ENCODE assay signal across 8 cellular contexts in the genomic region with DNA sequence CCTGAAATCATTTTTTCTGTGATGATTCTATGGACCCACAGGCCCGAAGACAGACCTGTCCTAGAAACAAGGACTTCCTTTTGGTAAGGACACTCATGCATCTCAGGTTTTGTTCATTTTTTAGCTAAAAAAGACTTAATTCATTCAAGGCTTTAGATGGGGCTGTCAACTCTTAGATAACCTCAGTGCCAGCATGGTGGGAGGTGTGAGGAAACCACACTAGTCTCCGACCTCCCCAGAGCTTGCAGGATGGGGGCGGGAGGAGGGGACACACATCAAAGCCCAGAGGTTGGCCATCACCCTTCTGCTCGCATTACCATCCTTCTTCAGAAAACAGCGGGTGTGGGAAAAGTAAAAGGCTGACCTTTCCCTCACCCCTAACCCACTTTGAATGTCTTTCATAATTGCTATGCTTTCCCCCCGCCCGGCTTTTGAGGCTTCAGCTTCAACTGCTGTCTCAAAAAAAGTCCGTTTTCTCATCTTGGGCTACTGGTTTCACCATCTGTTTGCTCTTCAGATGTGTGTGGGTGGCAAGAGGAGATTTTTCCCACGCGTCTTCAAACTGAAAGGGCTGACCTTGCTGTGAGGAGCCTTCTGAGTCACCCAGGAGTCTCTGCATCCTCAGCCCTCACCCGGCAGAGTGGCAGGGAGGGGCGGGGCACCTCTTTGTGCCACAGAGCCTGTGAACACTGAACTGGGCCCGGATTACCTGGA. TPM values are rescaled to one million over a fixed set of nuclear protein-coding genes. Genes with fewer than 3 reads are reported as not detected.
DNase-seq lines count a peak whose midpoint lies in the region; ATAC-seq and TF ChIP-seq lines count a peak whose summit lies in the region.

No MANE protein-coding gene starts in this region.

- no peak overlapping the region for H3K27ac ChIP-seq in right atrium auricular region

- peak; percentile 85 for ATAC-seq in GM21717 (IDR thresholded peaks at IDR 0.05; ENCODE audit: unreplicated experiment)

- H3K9me3 ChIP-seq in right atrium auricular region: no peaks in the 10 kb centered on the region

- no peak for TF ChIP-seq CTCF in right atrium auricular region (IDR thresholded peaks at IDR 0.05)

- peaks cover 0 to 5% of the 10 kb centered on the region in 2 donors for H3K4me1 ChIP-seq in right atrium auricular region

- peaks cover 11% of the 10 kb centered on the region for H3K36me3 ChIP-seq in right atrium auricular region

- peak overlapping the region; percentile 65 for H3K4me3 ChIP-seq in Jurkat, Clone E6-1 (ENCODE audit: low read length)
- H3K4me3 ChIP-seq in right atrium auricular region: no peak overlapping the region

- DNase-seq in EL (peak; percentile 88), fibroblast of peridontal ligament (ENCODE audit: extremely low read depth) (peak; percentile 77), NCI-H128 (lab: John Stamatoyannopoulos, UW; ENCODE audit: unreplicated experiment) (no peak), right atrium auricular region (ENCODE audit: low spot score) (no peak)
- DNase-seq in Jurkat, Clone E6-1 (ENCODE audit: low read depth, low spot score): peak; percentile 99
- DNase-seq in activated CD8-positive, alpha-beta memory T cell treated with anti-CD3 and anti-CD28 coated beads for 48 hours (ENCODE audit: low read depth in 2 of 3, low spot score in 2 of 3): peak; percentile 50 to 64 (median 52)
- peak; percentile 82 for DNase-seq in stimulated activated CD4-positive, alpha-beta T cell treated with anti-CD3 and anti-CD28 coated beads, Interleukin-2, amount 100 ng/mL, for 24 hours

- H3K27me3 ChIP-seq in right atrium auricular region: no peaks in the 10 kb centered on the region

RNA-seq across cellular contexts. Expression of a gene that starts 27.6 kb away (rescaled TPM):
- polyA plus RNA-seq in Jurkat, Clone E6-1 (2012; ENCODE audit: insufficient read depth, insufficient read length): 0.38 TPM
- total RNA-seq in right atrium auricular region: 1 to 10 TPM in 1 of 2 donors, not detected in 1; 1.2 TPM

RNA-seq across cellular contexts. Expression of a gene that starts 29.3 kb away (rescaled TPM):
- polyA plus RNA-seq in Jurkat, Clone E6-1 (2012; ENCODE audit: insufficient read depth, insufficient read length): 1.5 TPM
- total RNA-seq in right atrium auricular region: not detected

Comparison
In these comparisons a context has a peak if more than half of its experiments do, and no peak if none do; other contexts are left out.
1. DNase-seq: peak in EL (single experiment), Jurkat, Clone E6-1 (single experiment), activated CD8-positive, alpha-beta memory T cell treated with anti-CD3 and anti-CD28 coated beads for 48 hours (3 of 3), fibroblast of peridontal ligament (single experiment) and stimulated activated CD4-positive, alpha-beta T cell treated with anti-CD3 and anti-CD28 coated beads, Interleukin-2, amount 100 ng/mL, for 24 hours (2 of 2); none in NCI-H128 (single experiment) and right atrium auricular region (single experiment).